Comparison of ENCODE assay signal across 18 cellular contexts in genomic region chr4:16667464-16667863, GRCh38.
DNase-seq lines count a peak whose midpoint lies in the region; ATAC-seq and TF ChIP-seq lines count a peak whose summit lies in the region.
"Had no signal": no experiment of that assay in that cellular context is flagged by ENCODE, and none has a peak within 500 bp of the region (broad histone marks: within the 10 kb centered on the region; RNA-seq: fewer than 3 reads in every experiment).

No MANE protein-coding gene starts in this region.

- peak; percentile 81 for DNase-seq in BJ (ENCODE audit: low read depth)
- peak; percentile 10 for DNase-seq in MG63
- peak; percentile 86 for DNase-seq in brain microvascular endothelial cell
- DNase-seq in iris pigment epithelial cell (ENCODE audit: low read depth) = peak; percentile 92
- no peak for DNase-seq in activated naive CD4-positive, alpha-beta T cell (lab: John Stamatoyannopoulos, UW)
- no peak for DNase-seq in GM10248 (ENCODE audit: extremely low spot score)
- DNase-seq in mucosa of descending colon = no peak
- DNase-seq: DMS79; effector CD8-positive, alpha-beta T cell; natural killer cell; NCI-H1105 treated with DMSO at 0.1 percent for 48 hours; NK-92 treated with Interleukin-12 subunit alpha and Interleukin-12 subunit beta, amount 100 ng/mL, for 24 hours; SIG-M5; stimulated activated CD4-positive, alpha-beta T cell treated with anti-CD3 and anti-CD28 coated beads, Interleukin-15, amount 100 ng/mL, for 24 hours had no signal

- CTCF ChIA-PET in BJ (lab: Yijun Ruan, JAX) = interaction anchor here (2.1 kb wide), 1 partner anchor 127 kb away, joined by 7 read pairs; no protein-coding TSS in a partner anchor
- CTCF ChIA-PET in GM10248 (lab: Yijun Ruan, JAX) = no interaction called here

- POLR2A ChIA-PET in BJ (lab: Charles Lee) = no interaction called here
- POLR2A ChIA-PET in GM10248 (lab: Yijun Ruan, JAX) = no interaction called here

- no peaks in the 10 kb centered on the region for H3K36me3 ChIP-seq in BJ (ENCODE audit: control insufficient read depth, insufficient read depth, low read length)
- H3K36me3 ChIP-seq in MG63 = no peaks in the 10 kb centered on the region; the same call in none of the 2 replicates
- H3K36me3 ChIP-seq in brain microvascular endothelial cell (replicated peaks) = no peaks in the 10 kb centered on the region
- no peaks in the 10 kb centered on the region for H3K36me3 ChIP-seq in mucosa of descending colon (ENCODE audit: low read depth)
- H3K36me3 ChIP-seq: BLaER1 had no signal

- H3K4me3 ChIP-seq in BJ (ENCODE audit: low read depth, low read length) (no peak overlapping the region), MG63 (no peak overlapping the region), brain microvascular endothelial cell (ENCODE audit: low read depth, low read length) (no peak overlapping the region), mucosa of descending colon (no peak overlapping the region)
- H3K4me3 ChIP-seq: BLaER1, K562, lung had no signal

- intact Hi-C loops in mucosa of descending colon (cut with DNase I, micrococcal nuclease) = no loop called here

- TF ChIP-seq CTCF in BJ (IDR thresholded peaks at IDR 0.05; ENCODE audit: insufficient read depth, low read depth, low read length) (no peak), brain microvascular endothelial cell (IDR thresholded peaks at IDR 0.05; ENCODE audit: low read depth, low read length, missing control alignments) (no peak), GM10248 (IDR thresholded peaks at IDR 0.05; ENCODE audit: control extremely low read depth, extremely low read depth, low read depth, missing control alignments) (no peak), mucosa of descending colon (IDR thresholded peaks at IDR 0.05) (no peak)

- H3K9me3 ChIP-seq in MG63 = no peaks in the 10 kb centered on the region
- no peaks in the 10 kb centered on the region for H3K9me3 ChIP-seq in mucosa of descending colon
- H3K9me3 ChIP-seq: BLaER1 had no signal

- no peak for ATAC-seq in GM21423 (IDR thresholded peaks at IDR 0.05; ENCODE audit: unreplicated experiment)
- ATAC-seq in mucosa of descending colon = no peak
- ATAC-seq: K562, natural killer cell had no signal

- H3K4me1 ChIP-seq in mucosa of descending colon (ENCODE audit: low read depth) = no peaks in the 10 kb centered on the region
- H3K4me1 ChIP-seq: BLaER1 had no signal

- in situ Hi-C loops in brain microvascular endothelial cell (cut with HindIII; ENCODE audit: low pct_ligation_motif_present, low sequenced_read_pairs) = no loop called here

- no peak overlapping the region for H3K27ac ChIP-seq in brain microvascular endothelial cell
- H3K27ac ChIP-seq: BLaER1 had no signal

- H3K27me3 ChIP-seq in BJ (ENCODE audit: control insufficient read depth, insufficient read depth, low read length) (no peaks in the 10 kb centered on the region), MG63 (no peaks in the 10 kb centered on the region), brain microvascular endothelial cell (replicated peaks) (no peaks in the 10 kb centered on the region)
- H3K27me3 ChIP-seq: BLaER1 had no signal

Comparison
In these comparisons a context has a peak if more than half of its experiments do, and no peak if none do; other contexts are left out.
1. DNase-seq: peak in BJ (single experiment), MG63 (single experiment), brain microvascular endothelial cell (single experiment) and iris pigment epithelial cell (single experiment); none in activated naive CD4-positive, alpha-beta T cell (0 of 4), GM10248 (single experiment) and mucosa of descending colon (0 of 3).